In the genomic region with DNA sequence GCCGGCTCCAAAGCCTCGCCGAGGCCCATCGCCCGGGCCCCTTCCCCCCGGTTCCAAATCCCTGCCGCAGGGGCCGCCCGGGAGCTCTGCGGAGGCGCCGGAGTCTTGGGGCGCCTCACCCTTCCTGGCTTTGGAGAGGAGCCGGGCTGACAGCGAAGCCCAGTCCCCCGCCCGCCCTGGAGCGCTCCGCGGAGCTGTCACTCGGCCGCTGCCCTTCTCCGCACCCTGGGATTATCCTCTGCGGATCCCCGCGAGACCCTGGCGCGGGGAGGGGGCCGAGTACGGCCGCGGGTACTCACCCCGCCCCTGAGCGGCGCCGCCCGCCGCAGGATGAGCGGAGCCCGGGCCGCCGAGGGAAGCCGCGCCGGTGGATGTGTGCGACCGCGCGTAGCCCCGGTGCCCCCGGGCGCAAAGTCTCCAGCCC, we compare ENCODE assay signal across 8 cellular contexts. TPM values are rescaled to one million over a fixed set of nuclear protein-coding genes. Genes with fewer than 3 reads are reported as not detected.
DNase-seq lines count a peak whose midpoint lies in the region; ATAC-seq and TF ChIP-seq lines count a peak whose summit lies in the region.

No MANE protein-coding gene starts in this region.

- no peaks in the 10 kb centered on the region for H3K36me3 Mint-ChIP-seq in activated naive CD8-positive, alpha-beta T cell treated with anti-CD3 and anti-CD28 coated beads, Interleukin-2, amount 10 ng/mL, durations not matched to agents 7 days and 5 days

- no peak for TF ChIP-seq CTCF in GM20000 (IDR thresholded peaks at IDR 0.05; ENCODE audit: extremely low read depth, missing control alignments)

- POLR2A ChIA-PET in activated naive CD8-positive, alpha-beta T cell treated with anti-CD3 and anti-CD28 coated beads, Interleukin-2, amount 10 ng/mL, durations not matched to agents 7 days and 5 days (lab: Charles Lee) = no interaction called here

- peaks cover 51% of the 10 kb centered on the region for H3K27me3 Mint-ChIP-seq in activated naive CD8-positive, alpha-beta T cell treated with anti-CD3 and anti-CD28 coated beads, Interleukin-2, amount 10 ng/mL, durations not matched to agents 7 days and 5 days

- peaks cover 2% of the 10 kb centered on the region for H3K9me3 Mint-ChIP-seq in activated naive CD8-positive, alpha-beta T cell treated with anti-CD3 and anti-CD28 coated beads, Interleukin-2, amount 10 ng/mL, durations not matched to agents 7 days and 5 days

- DNase-seq in SHP77 (lab: John Stamatoyannopoulos, UW) (peak; percentile 7 to 38), SHP77 treated with DMSO at 0.1 percent for 48 hours (lab: John Stamatoyannopoulos, UW) (no peak), GM20000 (ENCODE audit: low spot score) (no peak)
- peak; percentile 30 for DNase-seq in activated naive CD8-positive, alpha-beta T cell treated with anti-CD3 and anti-CD28 coated beads, Interleukin-2, amount 10 ng/mL, durations not matched to agents 7 days and 5 days
- no peak for DNase-seq in stimulated activated naive CD8-positive, alpha-beta T cell treated with anti-CD3 and anti-CD28 coated beads, Interleukin-15, Interleukin-2, amounts not matched to agents 100 U/mL and 50 U/mL, for 24 hours

- no peak for ATAC-seq in activated naive CD8-positive, alpha-beta T cell treated with anti-CD3 and anti-CD28 coated beads, Interleukin-2, amount 10 ng/mL, durations not matched to agents 7 days and 5 days (ENCODE audit: low read depth)
- ATAC-seq in stimulated activated naive CD8-positive, alpha-beta T cell treated with anti-CD3 and anti-CD28 coated beads, Interleukin-15, Interleukin-2, amounts not matched to agents 100 U/mL and 50 U/mL, for 24 hours = peak; percentile 49
- ATAC-seq in GM21367 (IDR thresholded peaks at IDR 0.05; ENCODE audit: unreplicated experiment) = no peak
- no peak for ATAC-seq in GM21526 (IDR thresholded peaks at IDR 0.05; ENCODE audit: low FRiP score, unreplicated experiment)

- H3K4me3 Mint-ChIP-seq in activated naive CD8-positive, alpha-beta T cell treated with anti-CD3 and anti-CD28 coated beads, Interleukin-2, amount 10 ng/mL, durations not matched to agents 7 days and 5 days = no peak overlapping the region

- H3K4me1 Mint-ChIP-seq in activated naive CD8-positive, alpha-beta T cell treated with anti-CD3 and anti-CD28 coated beads, Interleukin-2, amount 10 ng/mL, durations not matched to agents 7 days and 5 days = no peaks in the 10 kb centered on the region

- H3K4me3 ChIP-seq in iPS-11a (ENCODE audit: low read depth, low read length) = peak overlapping the region; percentile 63

- no peak overlapping the region for H3K27ac Mint-ChIP-seq in activated naive CD8-positive, alpha-beta T cell treated with anti-CD3 and anti-CD28 coated beads, Interleukin-2, amount 10 ng/mL, durations not matched to agents 7 days and 5 days

RNA-seq across cellular contexts. Expression of gene SNAP91, which starts 0.3 kb away (rescaled TPM):
- not detected for total RNA-seq in activated naive CD8-positive, alpha-beta T cell treated with anti-CD3 and anti-CD28 coated beads, Interleukin-2, amount 10 ng/mL, durations not matched to agents 7 days and 5 days

Comparison
In these comparisons a context has a peak if more than half of its experiments do, and no peak if none do; other contexts are left out.
1. DNase-seq: peak in SHP77 (2 of 2) and activated naive CD8-positive, alpha-beta T cell treated with anti-CD3 and anti-CD28 coated beads, Interleukin-2, amount 10 ng/mL, durations not matched to agents 7 days and 5 days (single experiment); none in SHP77 treated with DMSO at 0.1 percent for 48 hours (single experiment), stimulated activated naive CD8-positive, alpha-beta T cell treated with anti-CD3 and anti-CD28 coated beads, Interleukin-15, Interleukin-2, amounts not matched to agents 100 U/mL and 50 U/mL, for 24 hours (single experiment) and GM20000 (single experiment).